Comparison of ENCODE assay signal across 8 cellular contexts in genomic region chr15:63834500-63835210, GRCh38. TPM values are rescaled to one million over a fixed set of nuclear protein-coding genes. Genes with fewer than 3 reads are reported as not detected.
DNase-seq lines count a peak whose midpoint lies in the region; ATAC-seq, FAIRE-seq and TF ChIP-seq lines count a peak whose summit lies in the region.

No MANE protein-coding gene starts in this region.

- no peaks in the 10 kb centered on the region for H3K9me3 Mint-ChIP-seq in H9

- H4K5ac ChIP-seq in H9 (ENCODE audit: insufficient read length, low read depth, low read length) = no peak overlapping the region

- no peak overlapping the region for H2AFZ ChIP-seq in H9 (ENCODE audit: low read length)

- H3K27me3 ChIP-seq in H9 (ENCODE audit: insufficient read depth, low read length) (no peaks in the 10 kb centered on the region), WERI-Rb-1 (ENCODE audit: insufficient read depth, low read depth, severe bottlenecking) (no peaks in the 10 kb centered on the region), small intestine (ENCODE audit: control insufficient read depth in 2 of 2, insufficient read depth in 2 of 2, low read length in 2 of 2) (no peaks in the 10 kb centered on the region)

- H3K23me2 ChIP-seq in H9 (ENCODE audit: insufficient read length, low read depth, low read length, poor library complexity, severe bottlenecking) = peaks cover 6% of the 10 kb centered on the region

- H3K56ac ChIP-seq in H9 (ENCODE audit: insufficient read length, low read depth, low read length) = no peak overlapping the region

- peak overlapping the region; percentile 98 for H3K14ac ChIP-seq in H9 (ENCODE audit: insufficient read depth, low read length)

- H2BK15ac ChIP-seq in H9 (ENCODE audit: low read depth, low read length) = no peak overlapping the region

- H3K9ac ChIP-seq in H9 (ENCODE audit: extremely low read depth, insufficient read length, low read length) = peak overlapping the region; percentile 83

- peak overlapping the region; percentile 59 for H3K4me2 ChIP-seq in H9 (ENCODE audit: insufficient read depth, insufficient read length, low read length)

- H3K4ac ChIP-seq in H9 (ENCODE audit: low read depth, low read length) = peak overlapping the region; percentile 52; the same call in 1 of the 2 replicates

- peak overlapping the region; percentile 80 to 90 for H3K4me3 Mint-ChIP-seq in H9

- H2BK20ac ChIP-seq in H9 (ENCODE audit: low read depth, low read length, poor library complexity, severe bottlenecking) = no peak overlapping the region

- peak overlapping the region; percentile 96 for H3K18ac ChIP-seq in H9 (ENCODE audit: insufficient read length, low read depth, low read length)

- no peak for FAIRE-seq in small intestine (lab: Jason Lieb, UNC)

- H3K4me1 ChIP-seq in H9 (ENCODE audit: insufficient read depth, low read length) (no peaks in the 10 kb centered on the region; the same call in 1 of the 2 replicates), small intestine (ENCODE audit: control insufficient read depth in 2 of 2, insufficient read depth in 1 of 2, low read depth in 1 of 2, low read length in 1 of 2) (no peaks in the 10 kb centered on the region)

- H2BK5ac ChIP-seq in H9 (ENCODE audit: insufficient read length, low read length) = no peak overlapping the region

- H3K23ac ChIP-seq in H9 (ENCODE audit: insufficient read length, low read depth, low read length) = no peak overlapping the region

- H4K8ac ChIP-seq in H9 (replicated peaks; ENCODE audit: insufficient read length, low read depth, low read length) = no peak overlapping the region

- no peaks in the 10 kb centered on the region for H3K79me1 ChIP-seq in H9 (ENCODE audit: insufficient read depth, low read depth, low read length, poor library complexity, severe bottlenecking)

- ATAC-seq in left ventricle myocardium superior (peak; percentile 2), HG03135 (IDR thresholded peaks at IDR 0.05; ENCODE audit: unreplicated experiment) (no peak), GM21423 (IDR thresholded peaks at IDR 0.05; ENCODE audit: unreplicated experiment) (no peak)

- H2AK5ac ChIP-seq in H9 (ENCODE audit: insufficient read length, low read length) = no peak overlapping the region

- no CpG with 5 or more reads among the region's 11 CpGs for WGBS in H9 (ENCODE audit: extremely low coverage, insufficient read length, low lambda C conversion rate)
- WGBS in small intestine, 3 donors = 46 to 51% (median 47%) methylated on average over 11 of the region's 11 CpGs

- H3T11ph ChIP-seq in H9 (ENCODE audit: low read length) = no peak overlapping the region

- H3K27me3 Mint-ChIP-seq in H9 (ENCODE audit: low read depth) = peaks cover 6% of the 10 kb centered on the region

- H2BK12ac ChIP-seq in H9 (ENCODE audit: insufficient read length, low read depth, low read length) = no peak overlapping the region

- H3K27ac Mint-ChIP-seq in H9 = peak overlapping the region; percentile 23 to 81 (median 80)

- peak overlapping the region; percentile 73 for H3K4me3 ChIP-seq in WERI-Rb-1 (ENCODE audit: low read depth, low read length)
- peak overlapping the region; percentile 70 to 85 for H3K4me3 ChIP-seq in small intestine (ENCODE audit: low read depth in 1 of 2, low read length in 2 of 2)

- no peak overlapping the region for H2BK120ac ChIP-seq in H9 (ENCODE audit: low read depth, low read length, poor library complexity, severe bottlenecking)

- H3K27ac ChIP-seq in H9 (ENCODE audit: insufficient read length, low read depth, low read length) = no peak overlapping the region
- peak overlapping the region; percentile 95 for H3K27ac ChIP-seq in WERI-Rb-1
- H3K27ac ChIP-seq in small intestine (ENCODE audit: low read depth in 1 of 2, low read length in 1 of 2) = peak overlapping the region; percentile 90 to 97

- DNase-seq in H9 (peak; percentile 31), WERI-Rb-1 (no peak), left ventricle myocardium superior (no peak), small intestine (no peak), RKO (ENCODE audit: low spot score) (no peak), NCI-H2196 treated with DMSO at 0.1 percent for 48 hours (lab: John Stamatoyannopoulos, UW; ENCODE audit: unreplicated experiment) (no peak)

- H3K9me3 ChIP-seq in H9 (ENCODE audit: control insufficient read depth, low read depth, low read length) (no peaks in the 10 kb centered on the region), WERI-Rb-1 (ENCODE audit: severe bottlenecking) (no peaks in the 10 kb centered on the region), small intestine (ENCODE audit: control insufficient read depth, low read depth) (no peaks in the 10 kb centered on the region)

- no peaks in the 10 kb centered on the region for H3K36me3 Mint-ChIP-seq in H9 (ENCODE audit: insufficient read depth in 1 of 3, low read depth in 3 of 3)

- TF ChIP-seq CTCF in H9 (conservative IDR thresholded peaks at IDR 0.05) = no peak
- TF ChIP-seq CTCF in WERI-Rb-1 (IDR thresholded peaks at IDR 0.05; ENCODE audit: low read depth, low read length) = no peak

- peaks cover 14 to 17% of the 10 kb centered on the region in 2 experiments for H3K4me1 Mint-ChIP-seq in H9

- intact Hi-C loops in left ventricle myocardium superior (cut with micrococcal nuclease) = loop anchor here (10.0 kb wide), 1 partner anchor 50 kb away; no protein-coding TSS in a partner anchor

- H4K91ac ChIP-seq in H9 (ENCODE audit: insufficient read length, low read depth, low read length) = no peak overlapping the region

- H3K79me2 ChIP-seq in H9 (ENCODE audit: insufficient read depth, low read length) = peaks cover 3% of the 10 kb centered on the region; the same call in 1 of the 2 replicates

- H4K20me1 ChIP-seq in H9 (ENCODE audit: control insufficient read depth, insufficient read depth, insufficient read length) = no peaks in the 10 kb centered on the region

- H3K36me3 ChIP-seq in WERI-Rb-1 = no peaks in the 10 kb centered on the region
- H3K36me3 ChIP-seq in small intestine (ENCODE audit: control insufficient read depth in 2 of 2, insufficient read depth in 2 of 2, low read length in 2 of 2) = no peaks in the 10 kb centered on the region

RNA-seq across cellular contexts. Expression of gene HERC1, which starts 0.9 kb away (rescaled TPM):
- total RNA-seq in H9 (2021) (36.6 and 38.8 TPM in 2 replicates), left ventricle myocardium superior (71.4 TPM)
- polyA plus RNA-seq in small intestine = 10 to 100 TPM; 20.3 to 29.1 (median 26.8) TPM
